18 cellular contexts compared by ENCODE assay signal in genomic region chr1:202182040-202182877, GRCh38. TPM values are rescaled to one million over a fixed set of nuclear protein-coding genes. Genes with fewer than 3 reads are reported as not detected.
DNase-seq lines count a peak whose midpoint lies in the region; ATAC-seq, FAIRE-seq and TF ChIP-seq lines count a peak whose summit lies in the region.
"Had no signal": no experiment of that assay in that cellular context is flagged by ENCODE, and none has a peak within 500 bp of the region (broad histone marks: within the 10 kb centered on the region; RNA-seq: fewer than 3 reads in every experiment).

No MANE protein-coding gene starts in this region.

- no peak overlapping the region for H3K4ac ChIP-seq in H1 (replicated peaks; ENCODE audit: insufficient read length, low read depth, low read length)

- H3K4me2 ChIP-seq in H1 (ENCODE audit: insufficient read depth in 1 of 2, low read depth in 2 of 2, low read length in 2 of 2) (no peak overlapping the region), PC-9 (no peak overlapping the region)
- H3K4me2 ChIP-seq: A549 had no signal

- no peak for ATAC-seq in activated naive CD8-positive, alpha-beta T cell treated with anti-CD3 and anti-CD28 coated beads, Interleukin-2, amount 10 ng/mL, durations not matched to agents 7 days and 5 days (ENCODE audit: low read depth)
- ATAC-seq: A549 had no signal

- no peak overlapping the region for H3K4me3 Mint-ChIP-seq in activated naive CD8-positive, alpha-beta T cell treated with anti-CD3 and anti-CD28 coated beads, Interleukin-2, amount 10 ng/mL, durations not matched to agents 7 days and 5 days
- H3K4me3 Mint-ChIP-seq in activated naive CD8-positive, alpha-beta T cell treated with anti-CD3 and anti-CD28 coated beads for 36 hours = no peak overlapping the region
- no peak overlapping the region for H3K4me3 Mint-ChIP-seq in activated CD4-positive, alpha-beta memory T cell treated with anti-CD3 and anti-CD28 coated beads for 36 hours
- H3K4me3 Mint-ChIP-seq: CD4-positive, alpha-beta memory T cell had no signal

- no peaks in the 10 kb centered on the region for H3K79me1 ChIP-seq in H1 (ENCODE audit: low read depth, low read length)

- H3K4me1 ChIP-seq in H1 (replicated peaks in 1 of 4; ENCODE audit: control insufficient read depth in 3 of 4, insufficient read depth in 4 of 4, low read length in 3 of 4) (peaks cover 0 to 6% (median 4%) of the 10 kb centered on the region in 4 experiments; a peak in 5 of 7 replicates), PC-9 (replicated peaks; ENCODE audit: insufficient read depth) (no peaks in the 10 kb centered on the region)
- H3K4me1 ChIP-seq: BE2C had no signal

- no peaks in the 10 kb centered on the region for H3K9me3 ChIP-seq in H1 (ENCODE audit: insufficient read depth in 2 of 2, low read depth in 1 of 2, low read length in 1 of 2)
- H3K9me3 ChIP-seq in PC-9 (ENCODE audit: insufficient read depth, low read depth) = no peaks in the 10 kb centered on the region
- H3K9me3 ChIP-seq: A549, BE2C had no signal

- H2BK20ac ChIP-seq in H1 (ENCODE audit: low read length) = no peak overlapping the region

- H2BK15ac ChIP-seq in H1 (ENCODE audit: low read length) = no peak overlapping the region; the same call in 1 of the 2 replicates

- peak overlapping the region; percentile 59 for H3K27ac Mint-ChIP-seq in activated naive CD8-positive, alpha-beta T cell treated with anti-CD3 and anti-CD28 coated beads, Interleukin-2, amount 10 ng/mL, durations not matched to agents 7 days and 5 days
- no peak overlapping the region for H3K27ac Mint-ChIP-seq in activated naive CD8-positive, alpha-beta T cell treated with anti-CD3 and anti-CD28 coated beads for 36 hours
- H3K27ac Mint-ChIP-seq in activated CD4-positive, alpha-beta memory T cell treated with anti-CD3 and anti-CD28 coated beads for 36 hours = no peak overlapping the region
- H3K27ac Mint-ChIP-seq: CD4-positive, alpha-beta memory T cell had no signal

- peaks cover 5% of the 10 kb centered on the region for H3K27me3 Mint-ChIP-seq in activated naive CD8-positive, alpha-beta T cell treated with anti-CD3 and anti-CD28 coated beads, Interleukin-2, amount 10 ng/mL, durations not matched to agents 7 days and 5 days
- peaks cover 4% of the 10 kb centered on the region for H3K27me3 Mint-ChIP-seq in activated naive CD8-positive, alpha-beta T cell treated with anti-CD3 and anti-CD28 coated beads for 36 hours
- H3K27me3 Mint-ChIP-seq in activated CD4-positive, alpha-beta memory T cell treated with anti-CD3 and anti-CD28 coated beads for 36 hours = no peaks in the 10 kb centered on the region

- no peak overlapping the region for H3K23ac ChIP-seq in H1 (ENCODE audit: insufficient read length)

- POLR2A ChIA-PET in activated naive CD8-positive, alpha-beta T cell treated with anti-CD3 and anti-CD28 coated beads, Interleukin-2, amount 10 ng/mL, durations not matched to agents 7 days and 5 days (lab: Charles Lee) = no interaction called here
- POLR2A ChIA-PET in H1 (lab: Charles Lee; ENCODE audit: partially characterized antibody) (interaction anchor here (0.8 kb wide), 1 partner anchor 16 kb away, joined by 3 read pairs; no protein-coding TSS in a partner anchor), PC-9 (lab: Charles Lee; ENCODE audit: unreplicated experiment) (no interaction called here)
- POLR2A ChIA-PET in activated CD4-positive, alpha-beta memory T cell treated with anti-CD3 and anti-CD28 coated beads for 36 hours (lab: Charles Lee) = interaction anchor here (0.8 kb wide), 1 partner anchor 15 kb away, joined by 3 read pairs; no protein-coding TSS in a partner anchor

- BruUV-seq in PC-9 (replicated peaks; lab: Mats Ljungman, UMichigan) = no TSS peak

- no peaks in the 10 kb centered on the region for H3K9me2 ChIP-seq in PC-9 (ENCODE audit: insufficient read depth)

- H2BK5ac ChIP-seq in H1 (ENCODE audit: low read depth, low read length) = no peak overlapping the region

- H3K4me3 ChIP-seq in H1 (ENCODE audit: extremely low read depth in 1 of 4, insufficient read depth in 2 of 4, low read depth in 3 of 4, low read length in 4 of 4) (no peak overlapping the region), PC-9 (no peak overlapping the region)
- H3K4me3 ChIP-seq: A549 had no signal

- H2BK120ac ChIP-seq in H1 (replicated peaks; ENCODE audit: low read depth, low read length) = no peak overlapping the region

- no peak overlapping the region for H4K5ac ChIP-seq in H1 (ENCODE audit: insufficient read length, low read depth, low read length)

- H3K18ac ChIP-seq in H1 (ENCODE audit: extremely low read depth, low read length) = no peak overlapping the region; the same call in 1 of the 2 replicates

- no peak for FAIRE-seq in H1 (lab: Jason Lieb, UNC)
- FAIRE-seq: A549, GM19239, HTR-8/SVneo had no signal

- no peak overlapping the region for H2BK12ac ChIP-seq in H1 (ENCODE audit: low read depth, low read length)

- peaks cover 12% of the 10 kb centered on the region for H3K4me1 Mint-ChIP-seq in activated naive CD8-positive, alpha-beta T cell treated with anti-CD3 and anti-CD28 coated beads, Interleukin-2, amount 10 ng/mL, durations not matched to agents 7 days and 5 days
- H3K4me1 Mint-ChIP-seq in activated naive CD8-positive, alpha-beta T cell treated with anti-CD3 and anti-CD28 coated beads for 36 hours = peaks cover 10% of the 10 kb centered on the region
- H3K4me1 Mint-ChIP-seq in activated CD4-positive, alpha-beta memory T cell treated with anti-CD3 and anti-CD28 coated beads for 36 hours (ENCODE audit: low read depth) = peaks cover 8% of the 10 kb centered on the region

- H3K56ac ChIP-seq in H1 (replicated peaks; ENCODE audit: insufficient read length, low read depth, low read length) = no peak overlapping the region

- no peak overlapping the region for H4K91ac ChIP-seq in H1 (replicated peaks; ENCODE audit: insufficient read length, low read length)

- no peak for TF ChIP-seq EP300 in H1 (IDR thresholded peaks at IDR 0.05; ENCODE audit: borderline replicate concordance in 1 of 2, low read depth in 2 of 2, low read length in 2 of 2)

- H4K20me1 ChIP-seq in H1 (replicated peaks in 1 of 2; ENCODE audit: control insufficient read depth in 1 of 2, insufficient read depth in 2 of 2, low read length in 2 of 2) (peaks cover 0 to 2% of the 10 kb centered on the region in 2 experiments), PC-9 (ENCODE audit: insufficient read depth) (no peaks in the 10 kb centered on the region)

- intact Hi-C loops in activated CD4-positive, alpha-beta memory T cell treated with anti-CD3 and anti-CD28 coated beads for 36 hours (cut with micrococcal nuclease) = loop anchor here (10.0 kb wide), 1 partner anchor 533 kb away; the partner anchor contains the start of gene SYT2
- intact Hi-C loops in PC-9 (cut with micrococcal nuclease; ENCODE audit: unreplicated experiment) = loop anchor here (5.0 to 10.0 kb wide), 2 partner anchors 283 to 420 kb away; no protein-coding TSS in a partner anchor

- H4K8ac ChIP-seq in H1 (ENCODE audit: extremely low read depth, insufficient read depth, low read length) = no peak overlapping the region

- H3K27ac ChIP-seq in H1 (ENCODE audit: low read depth, low read length) (no peak overlapping the region), PC-9 (no peak overlapping the region)
- H3K27ac ChIP-seq: A549, C4-2B had no signal

- no peak overlapping the region for H3K9ac ChIP-seq in H1 (replicated peaks in 1 of 4; ENCODE audit: extremely low read depth in 1 of 4, low read depth in 3 of 4, low read length in 3 of 4)

- H3K14ac ChIP-seq in H1 (ENCODE audit: insufficient read length) = no peak overlapping the region

- H3K36me3 ChIP-seq in H1 (ENCODE audit: control insufficient read depth in 2 of 4, insufficient read depth in 4 of 4, low read length in 3 of 4) = no peaks in the 10 kb centered on the region
- no peaks in the 10 kb centered on the region for H3K36me3 ChIP-seq in PC-9 (ENCODE audit: low read depth)
- H3K36me3 ChIP-seq: BE2C had no signal

- H3F3A ChIP-seq in PC-9 (ENCODE audit: insufficient read depth, low read depth) = no peaks in the 10 kb centered on the region

- H2AK5ac ChIP-seq in H1 (ENCODE audit: low read depth, low read length) = no peak overlapping the region

- WGBS in H1 (ENCODE audit: extremely low coverage in 1 of 2, insufficient coverage in 1 of 2, insufficient read length in 1 of 2, insufficient replicate concordance in 2 of 2, low coverage in 1 of 2, low lambda C conversion rate in 2 of 2, missing lambda C conversion rate in 1 of 2), 2 experiments = 88% methylated on average over 8 of the region's 8 CpGs; no CpG with 5 or more reads in 1 of the 2 experiments

- H3K27me3 ChIP-seq in H1 (replicated peaks in 1 of 4; ENCODE audit: control insufficient read depth in 3 of 4, extremely low read depth in 1 of 4, insufficient read depth in 3 of 4, low read length in 3 of 4) (no peaks in the 10 kb centered on the region; a peak in 3 of 7 replicates), PC-9 (ENCODE audit: insufficient read depth, low read depth) (peaks cover 23% of the 10 kb centered on the region)
- H3K27me3 ChIP-seq: BE2C had no signal

- TF ChIP-seq RAD21 in H1 (IDR thresholded peaks at IDR 0.05 in 1 of 2, conservative IDR thresholded peaks at IDR 0.05 in 1 of 2; ENCODE audit: low read depth in 2 of 2, low read length in 2 of 2) = no peak

- no peaks in the 10 kb centered on the region for H3K9me3 Mint-ChIP-seq in activated naive CD8-positive, alpha-beta T cell treated with anti-CD3 and anti-CD28 coated beads, Interleukin-2, amount 10 ng/mL, durations not matched to agents 7 days and 5 days
- no peaks in the 10 kb centered on the region for H3K9me3 Mint-ChIP-seq in activated naive CD8-positive, alpha-beta T cell treated with anti-CD3 and anti-CD28 coated beads for 36 hours
- no peaks in the 10 kb centered on the region for H3K9me3 Mint-ChIP-seq in activated CD4-positive, alpha-beta memory T cell treated with anti-CD3 and anti-CD28 coated beads for 36 hours
- H3K9me3 Mint-ChIP-seq: CD4-positive, alpha-beta memory T cell had no signal

- H2AFZ ChIP-seq in H1 (ENCODE audit: low read length) = no peak overlapping the region
- no peak overlapping the region for H2AFZ ChIP-seq in PC-9

- no peak for TF ChIP-seq POLR2A in H1 (IDR thresholded peaks at IDR 0.05; ENCODE audit: control extremely low read depth in 1 of 2, low read depth in 2 of 2, low read length in 2 of 2)

- DNase-seq in activated naive CD8-positive, alpha-beta T cell treated with anti-CD3 and anti-CD28 coated beads, Interleukin-2, amount 10 ng/mL, durations not matched to agents 7 days and 5 days = no peak
- DNase-seq in activated naive CD8-positive, alpha-beta T cell treated with anti-CD3 and anti-CD28 coated beads for 36 hours = no peak
- DNase-seq in NCI-H82 treated with DMSO at 0.1 percent for 48 hours (lab: John Stamatoyannopoulos, UW; ENCODE audit: unreplicated experiment) (peak; percentile 40), H1 (ENCODE audit: low read depth in 1 of 2, low spot score in 2 of 2) (no peak), PC-9 (no peak)
- no peak for DNase-seq in activated CD4-positive, alpha-beta memory T cell treated with anti-CD3 and anti-CD28 coated beads for 36 hours
- DNase-seq in stimulated activated CD4-positive, alpha-beta T cell treated with anti-CD3 and anti-CD28 coated beads, Interleukin-4, amount 100 ng/mL, for 1 hour = no peak
- DNase-seq: BE2C; CD4-positive, alpha-beta memory T cell; DND-41; GDM1; GOT3; HCEC 1CT had no signal

- H3K36me3 Mint-ChIP-seq in activated naive CD8-positive, alpha-beta T cell treated with anti-CD3 and anti-CD28 coated beads, Interleukin-2, amount 10 ng/mL, durations not matched to agents 7 days and 5 days = no peaks in the 10 kb centered on the region
- no peaks in the 10 kb centered on the region for H3K36me3 Mint-ChIP-seq in activated naive CD8-positive, alpha-beta T cell treated with anti-CD3 and anti-CD28 coated beads for 36 hours
- no peaks in the 10 kb centered on the region for H3K36me3 Mint-ChIP-seq in activated CD4-positive, alpha-beta memory T cell treated with anti-CD3 and anti-CD28 coated beads for 36 hours
- H3K36me3 Mint-ChIP-seq: CD4-positive, alpha-beta memory T cell had no signal

- CTCF ChIA-PET in H1 (lab: Charles Lee; ENCODE audit: partially characterized antibody) = interaction anchor here (0.6 to 8.2 kb wide), 17 partner anchors 7 to 478 kb away, joined by 3 to 74 read pairs (median 4); partner anchors contain the start of genes GPR37L1 and LGR6
- CTCF ChIA-PET in activated CD4-positive, alpha-beta memory T cell treated with anti-CD3 and anti-CD28 coated beads for 36 hours (lab: Charles Lee) = interaction anchor here (1.3 to 2.5 kb wide), 2 partner anchors 11 to 20 kb away, joined by 5 to 13 read pairs; partner anchors contain the start of gene LGR6
- CTCF ChIA-PET in PC-9 (lab: Charles Lee) = interaction anchor here (0.6 to 1.1 kb wide), 2 partner anchors 31 to 133 kb away, joined by 3 to 4 read pairs; no protein-coding TSS in a partner anchor

- H3K23me2 ChIP-seq in H1 (ENCODE audit: low read depth, low read length) = no peaks in the 10 kb centered on the region; the same call in 1 of the 2 replicates

- H3K79me2 ChIP-seq in H1 (ENCODE audit: control insufficient read depth in 1 of 2, insufficient read depth in 2 of 2, low read length in 2 of 2) (no peaks in the 10 kb centered on the region), PC-9 (ENCODE audit: low read depth) (no peaks in the 10 kb centered on the region)

- TF ChIP-seq CTCF in H1 (IDR thresholded peaks at IDR 0.05; ENCODE audit: control extremely low read depth in 1 of 3, insufficient read depth in 1 of 3, low read depth in 1 of 3, low read length in 3 of 3) = no peak
- no peak for TF ChIP-seq CTCF in PC-9 (conservative IDR thresholded peaks at IDR 0.05)

RNA-seq across cellular contexts. Expression of gene LGR6, which starts 11.3 kb away (rescaled TPM):
- 1 to 10 TPM; 2.7 to 5.2 TPM for total RNA-seq in activated naive CD8-positive, alpha-beta T cell treated with anti-CD3 and anti-CD28 coated beads, Interleukin-2, amount 10 ng/mL, durations not matched to agents 7 days and 5 days
- total RNA-seq in activated naive CD8-positive, alpha-beta T cell treated with anti-CD3 and anti-CD28 coated beads for 36 hours = under 1 TPM; 0.06 to 0.22 TPM
- total RNA-seq in H1 (2021; fragmentation: NEBNext Ultra II Directional; extraction: Animal tissue kit (Norgen Biotek cat#: 25700)) = 0.50 and 1.1 TPM in 2 replicates
- 1.0 and 1.3 TPM in 2 replicates for polyA plus RNA-seq in H1 (2011; rRNA removed)
- 0.56 TPM for polyA plus RNA-seq in H1 (2011; cell fraction: cytosol; rRNA removed)
- 1.6 TPM for polyA plus RNA-seq in H1 (2011; cell fraction: nucleus; rRNA removed)
- polyA plus RNA-seq in H1 (2012, experiment 1 of 2) = 0.36 to 1.2 TPM (median 0.82 TPM) in 4 replicates
- polyA plus RNA-seq in H1 (2012, experiment 2 of 2) = 0.59 TPM
- 1.0 TPM for polyA plus RNA-seq in H1 (2013, experiment 1 of 2)
- 1.0 TPM for polyA plus RNA-seq in H1 (2013, experiment 2 of 2)
- 0.66 and 0.91 TPM in 2 replicates for polyA minus RNA-seq in H1 (2011; rRNA and poly(A)+ RNA removed)
- polyA minus RNA-seq in H1 (2011; cell fraction: cytosol; rRNA and poly(A)+ RNA removed) = 2.3 TPM
- polyA minus RNA-seq in H1 (2011; cell fraction: nucleus; rRNA and poly(A)+ RNA removed) = 1.7 TPM
- total RNA-seq in activated CD4-positive, alpha-beta memory T cell treated with anti-CD3 and anti-CD28 coated beads for 36 hours = under 1 TPM; 0.05 to 0.10 TPM
- total RNA-seq in PC-9 (2021) = 5.6 and 7.9 TPM in 2 replicates
- polyA plus RNA-seq: AG04450 had no signal

RNA-seq across cellular contexts. Expression of gene PTPN7, which starts 21.9 kb away (rescaled TPM):
- 100 to 1,000 TPM; 172 to 181 TPM for total RNA-seq in activated naive CD8-positive, alpha-beta T cell treated with anti-CD3 and anti-CD28 coated beads, Interleukin-2, amount 10 ng/mL, durations not matched to agents 7 days and 5 days
- total RNA-seq in activated naive CD8-positive, alpha-beta T cell treated with anti-CD3 and anti-CD28 coated beads for 36 hours = 100 to 1,000 TPM; 317 to 329 TPM
- not detected in 2 replicates for total RNA-seq in H1 (2021; fragmentation: NEBNext Ultra II Directional; extraction: Animal tissue kit (Norgen Biotek cat#: 25700))
- polyA plus RNA-seq in H1 (2011; rRNA removed) = 0.20 TPM in 2 replicates
- polyA plus RNA-seq in H1 (2011; cell fraction: cytosol; rRNA removed) = 0.31 TPM
- 0.46 TPM for polyA plus RNA-seq in H1 (2011; cell fraction: nucleus; rRNA removed)
- polyA plus RNA-seq in H1 (2012, experiment 1 of 2) = 0.11 to 0.37 TPM (median 0.14 TPM) in 3 of 4 replicates, not detected in the other
- polyA plus RNA-seq in H1 (2012, experiment 2 of 2) = 0.13 TPM
- polyA plus RNA-seq in H1 (2013, experiment 1 of 2) = 0.12 TPM
- 0.11 TPM for polyA plus RNA-seq in H1 (2013, experiment 2 of 2)
- 0.10 TPM in 1 of 2 replicates, not detected in the other for polyA minus RNA-seq in H1 (2011; rRNA and poly(A)+ RNA removed)
- polyA minus RNA-seq in H1 (2011; cell fraction: cytosol; rRNA and poly(A)+ RNA removed) = not detected
- not detected for polyA minus RNA-seq in H1 (2011; cell fraction: nucleus; rRNA and poly(A)+ RNA removed)
- total RNA-seq in activated CD4-positive, alpha-beta memory T cell treated with anti-CD3 and anti-CD28 coated beads for 36 hours = 100 to 1,000 TPM; 197 to 199 TPM
- total RNA-seq in PC-9 (2021) = not detected in 2 replicates
- polyA plus RNA-seq: AG04450 had no signal

RNA-seq across cellular contexts. Expression of gene ARL8A, which starts 37.7 kb away (rescaled TPM):
- total RNA-seq in activated naive CD8-positive, alpha-beta T cell treated with anti-CD3 and anti-CD28 coated beads, Interleukin-2, amount 10 ng/mL, durations not matched to agents 7 days and 5 days = 10 to 100 TPM; 45.9 to 56.5 TPM
- total RNA-seq in activated naive CD8-positive, alpha-beta T cell treated with anti-CD3 and anti-CD28 coated beads for 36 hours = 10 to 100 TPM; 23.4 to 27.8 TPM
- total RNA-seq in H1 (2021; fragmentation: NEBNext Ultra II Directional; extraction: Animal tissue kit (Norgen Biotek cat#: 25700)) = 58.7 and 59.0 TPM in 2 replicates
- 40.3 and 41.7 TPM in 2 replicates for polyA plus RNA-seq in H1 (2011; rRNA removed)
- 39.3 TPM for polyA plus RNA-seq in H1 (2011; cell fraction: cytosol; rRNA removed)
- polyA plus RNA-seq in H1 (2011; cell fraction: nucleus; rRNA removed) = 35.6 TPM
- 35.1 to 57.5 TPM (median 42.3 TPM) in 4 replicates for polyA plus RNA-seq in H1 (2012, experiment 1 of 2)
- 35.7 TPM for polyA plus RNA-seq in H1 (2012, experiment 2 of 2)
- polyA plus RNA-seq in H1 (2013, experiment 1 of 2) = 26.4 TPM
- 26.9 TPM for polyA plus RNA-seq in H1 (2013, experiment 2 of 2)
- polyA minus RNA-seq in H1 (2011; rRNA and poly(A)+ RNA removed) = 20.7 and 22.3 TPM in 2 replicates
- polyA minus RNA-seq in H1 (2011; cell fraction: cytosol; rRNA and poly(A)+ RNA removed) = 23.3 TPM
- 16.2 TPM for polyA minus RNA-seq in H1 (2011; cell fraction: nucleus; rRNA and poly(A)+ RNA removed)
- 10 to 100 TPM; 38.2 to 40.4 TPM for total RNA-seq in activated CD4-positive, alpha-beta memory T cell treated with anti-CD3 and anti-CD28 coated beads for 36 hours
- 40.0 and 42.6 TPM in 2 replicates for total RNA-seq in PC-9 (2021)

RNA-seq across cellular contexts. Expression of gene GPR37L1, which starts 59.5 kb away (rescaled TPM):
- not detected for total RNA-seq in activated naive CD8-positive, alpha-beta T cell treated with anti-CD3 and anti-CD28 coated beads, Interleukin-2, amount 10 ng/mL, durations not matched to agents 7 days and 5 days
- total RNA-seq in activated naive CD8-positive, alpha-beta T cell treated with anti-CD3 and anti-CD28 coated beads for 36 hours = not detected
- 0.08 and 0.13 TPM in 2 replicates for total RNA-seq in H1 (2021; fragmentation: NEBNext Ultra II Directional; extraction: Animal tissue kit (Norgen Biotek cat#: 25700))
- polyA plus RNA-seq in H1 (2011; rRNA removed) = 0.23 and 0.25 TPM in 2 replicates
- polyA plus RNA-seq in H1 (2011; cell fraction: cytosol; rRNA removed) = 0.16 TPM
- 0.17 TPM for polyA plus RNA-seq in H1 (2011; cell fraction: nucleus; rRNA removed)
- 0.18 to 0.20 TPM (median 0.20 TPM) in 4 replicates for polyA plus RNA-seq in H1 (2012, experiment 1 of 2)
- 0.09 TPM for polyA plus RNA-seq in H1 (2012, experiment 2 of 2)
- polyA plus RNA-seq in H1 (2013, experiment 1 of 2) = 0.10 TPM
- polyA plus RNA-seq in H1 (2013, experiment 2 of 2) = 0.15 TPM
- 0.13 and 0.22 TPM in 2 replicates for polyA minus RNA-seq in H1 (2011; rRNA and poly(A)+ RNA removed)
- polyA minus RNA-seq in H1 (2011; cell fraction: cytosol; rRNA and poly(A)+ RNA removed) = not detected
- 0.50 TPM for polyA minus RNA-seq in H1 (2011; cell fraction: nucleus; rRNA and poly(A)+ RNA removed)
- total RNA-seq in activated CD4-positive, alpha-beta memory T cell treated with anti-CD3 and anti-CD28 coated beads for 36 hours = not detected
- 0.30 and 0.33 TPM in 2 replicates for total RNA-seq in PC-9 (2021)
- total RNA-seq: CD4-positive, alpha-beta memory T cell had no signal
- polyA plus RNA-seq: AG04450 had no signal

Comparison
In these comparisons a context has a peak if more than half of its experiments do, and no peak if none do; other contexts are left out.
1. RNA of gene PTPN7, which starts 21.9 kb away (total RNA-seq): 317 to 329 TPM in activated naive CD8-positive, alpha-beta T cell treated with anti-CD3 and anti-CD28 coated beads for 36 hours, 197 to 199 TPM in activated CD4-positive, alpha-beta memory T cell treated with anti-CD3 and anti-CD28 coated beads for 36 hours and 172 to 181 TPM in activated naive CD8-positive, alpha-beta T cell treated with anti-CD3 and anti-CD28 coated beads, Interleukin-2, amount 10 ng/mL, durations not matched to agents 7 days and 5 days; not detected in H1 and not detected in PC-9; every median in the first group is over 100 times any median in the second.
2. POLR2A ChIA-PET loops: an anchor here in H1 (0.8 kb wide) and activated CD4-positive, alpha-beta memory T cell treated with anti-CD3 and anti-CD28 coated beads for 36 hours (0.8 kb wide); none called in activated naive CD8-positive, alpha-beta T cell treated with anti-CD3 and anti-CD28 coated beads, Interleukin-2, amount 10 ng/mL, durations not matched to agents 7 days and 5 days and PC-9.